Comparison of ENCODE assay signal across 8 cellular contexts in genomic region chr19:38729653-38730469, GRCh38. TPM values are rescaled to one million over a fixed set of nuclear protein-coding genes. Genes with fewer than 3 reads are reported as not detected.
DNase-seq lines count a peak whose midpoint lies in the region; ATAC-seq and TF ChIP-seq lines count a peak whose summit lies in the region.

No MANE protein-coding gene starts in this region.

- peaks cover 27 to 56% (median 36%) of the 10 kb centered on the region in 3 donors for H3K4me1 Mint-ChIP-seq in CD8-positive, alpha-beta memory T cell

- CTCF ChIA-PET in CD8-positive, alpha-beta memory T cell (lab: Charles Lee): interaction anchor here (0.7 to 1.4 kb wide), 6 partner anchors 15 to 201 kb away, joined by 3 to 6 read pairs (median 4); partner anchors contain the start of genes ECH1, MRPS12 and SARS2

- intact Hi-C loops in Right ventricle myocardium superior (cut with DNase I): no loop called here
- intact Hi-C loops in spleen (cut with DNase I; ENCODE audit: low total_unique reads): no loop called here

- H3K36me3 Mint-ChIP-seq in CD8-positive, alpha-beta memory T cell: peaks cover 0 to 62% (median 7%) of the 10 kb centered on the region in 3 donors

- ATAC-seq in HG03354 (IDR thresholded peaks at IDR 0.05; ENCODE audit: poor library complexity, severe bottlenecking, unreplicated experiment) (peak; percentile 43), RWPE2 (ENCODE audit: low read depth) (peak; percentile 39), Right ventricle myocardium superior (ENCODE audit: poor library complexity) (peak; percentile 50), GM19452 (IDR thresholded peaks at IDR 0.05; ENCODE audit: unreplicated experiment) (no peak)

- H3K27me3 ChIP-seq in CD8-positive, alpha-beta memory T cell (ENCODE audit: insufficient read depth, low read length, poor library complexity, severe bottlenecking): no peaks in the 10 kb centered on the region
- no peaks in the 10 kb centered on the region for H3K27me3 ChIP-seq in RWPE2 (ENCODE audit: insufficient read depth, poor library complexity, severe bottlenecking)
- H3K27me3 ChIP-seq in spleen (replicated peaks in 1 of 7): no peaks in the 10 kb centered on the region

- peak; percentile 76 for TF ChIP-seq CTCF in RWPE2 (IDR thresholded peaks at IDR 0.05; ENCODE audit: poor library complexity, severe bottlenecking)
- peak; percentile 68 to 90 (median 83) for TF ChIP-seq CTCF in spleen (IDR thresholded peaks at IDR 0.05 in 8 of 11, conservative IDR thresholded peaks at IDR 0.05 in 3 of 11)

- 67 to 74% (median 71%) methylated on average over 14 to 17 of the region's 17 CpGs for WGBS in spleen, 5 donors

- H3K4me3 Mint-ChIP-seq in CD8-positive, alpha-beta memory T cell: peak overlapping the region in 3 of 7 donors; percentile 16 to 23 (median 20)

- H3K27me3 Mint-ChIP-seq in CD8-positive, alpha-beta memory T cell: peaks cover 0 to 2% of the 10 kb centered on the region in 2 donors

- H3K4me3 ChIP-seq in CD8-positive, alpha-beta memory T cell (ENCODE audit: low read length): no peak overlapping the region
- H3K4me3 ChIP-seq in RWPE2 (ENCODE audit: severe bottlenecking) (no peak overlapping the region), spleen (no peak overlapping the region)

- POLR2A ChIA-PET in CD8-positive, alpha-beta memory T cell (lab: Charles Lee): interaction anchor here (1.3 kb wide), 1 partner anchor 200 kb away, joined by 3 read pairs; the partner anchor contains the start of genes MRPS12 and SARS2

- peak; percentile 63 to 81 (median 64) for DNase-seq in CD8-positive, alpha-beta memory T cell
- peak; percentile 65 for DNase-seq in RWPE2 (ENCODE audit: low spot score)
- peak; percentile 77 for DNase-seq in activated gamma-delta T cell treated with Interleukin-2 at 50 U/mL for 16 hours
- DNase-seq in Right ventricle myocardium superior: peak; percentile 86
- DNase-seq in spleen: peak; percentile 93
- DNase-seq in medulla oblongata (ENCODE audit: extremely low spot score): no peak

- H3K36me3 ChIP-seq in CD8-positive, alpha-beta memory T cell (ENCODE audit: insufficient read depth, low read length): no peaks in the 10 kb centered on the region
- H3K36me3 ChIP-seq in RWPE2 (ENCODE audit: low read depth) (peaks cover 57% of the 10 kb centered on the region), spleen (peaks cover 3 to 78% (median 59%) of the 10 kb centered on the region in 6 donors)

- H3K4me1 ChIP-seq in CD8-positive, alpha-beta memory T cell (ENCODE audit: insufficient read depth, low read length): peaks cover 16% of the 10 kb centered on the region
- H3K4me1 ChIP-seq in RWPE2 (ENCODE audit: insufficient read depth, poor library complexity, severe bottlenecking): peaks cover 9% of the 10 kb centered on the region
- peaks cover 41 to 99% (median 89%) of the 10 kb centered on the region in 6 donors for H3K4me1 ChIP-seq in spleen

- no peak overlapping the region for H3K27ac ChIP-seq in CD8-positive, alpha-beta memory T cell (ENCODE audit: low read depth, low read length)
- H3K27ac ChIP-seq in RWPE2 (ENCODE audit: poor library complexity, severe bottlenecking) (no peak overlapping the region), spleen (peak overlapping the region in 7 of 8 donors; percentile 48 to 88 (median 85))

- no peak for TF ChIP-seq POLR2A in spleen (IDR thresholded peaks at IDR 0.05)

- H3K9me3 ChIP-seq in CD8-positive, alpha-beta memory T cell (ENCODE audit: low read length): no peaks in the 10 kb centered on the region
- H3K9me3 ChIP-seq in RWPE2 (ENCODE audit: severe bottlenecking) (no peaks in the 10 kb centered on the region), spleen (no peaks in the 10 kb centered on the region)

- peak overlapping the region; percentile 47 to 92 (median 86) for H3K27ac Mint-ChIP-seq in CD8-positive, alpha-beta memory T cell

- no peaks in the 10 kb centered on the region for H3K9me3 Mint-ChIP-seq in CD8-positive, alpha-beta memory T cell

RNA-seq across cellular contexts. Expression of gene CAPN12, which starts 14.4 kb away (rescaled TPM):
- total RNA-seq in CD8-positive, alpha-beta memory T cell: 1 to 10 TPM; 5.2 to 5.3 TPM
- polyA plus RNA-seq in CD8-positive, alpha-beta memory T cell: 19.5 TPM
- total RNA-seq in Right ventricle myocardium superior (not detected), spleen (10 to 100 TPM in 5 of 7 donors, 1 to 10 TPM in 2; 9.0 to 25.6 (median 12.6) TPM)
- 10 to 100 TPM; 15.2 to 33.3 (median 29.1) TPM for polyA plus RNA-seq in spleen

RNA-seq across cellular contexts. Expression of gene LGALS7, which starts 43.5 kb away (rescaled TPM):
- total RNA-seq in CD8-positive, alpha-beta memory T cell: not detected
- polyA plus RNA-seq in CD8-positive, alpha-beta memory T cell: not detected
- total RNA-seq in Right ventricle myocardium superior: not detected
- total RNA-seq in spleen: 1 to 10 TPM in 1 of 7 donors, not detected in 6; 4.4 TPM
- 1 to 10 TPM in 2 of 3 donors, under 1 TPM in 1; 0.52 to 7.4 (median 5.1) TPM for polyA plus RNA-seq in spleen

RNA-seq across cellular contexts. Expression of gene LGALS7B, which starts 59.1 kb away (rescaled TPM):
- not detected for total RNA-seq in CD8-positive, alpha-beta memory T cell
- not detected for polyA plus RNA-seq in CD8-positive, alpha-beta memory T cell
- not detected for total RNA-seq in Right ventricle myocardium superior
- 10 to 100 TPM in 2 of 7 donors, 1 to 10 TPM in 2, not detected in 3; 1.1 to 60.3 (median 17.5) TPM for total RNA-seq in spleen
- polyA plus RNA-seq in spleen: 100 to 1,000 TPM in 2 of 3 donors, 1 to 10 TPM in 1; 1.1 to 167 (median 116) TPM

Comparison
In these comparisons a context has a peak if more than half of its experiments do, and no peak if none do; other contexts are left out.
1. H3K27ac ChIP-seq: peak in spleen (7 of 8); none in CD8-positive, alpha-beta memory T cell (single experiment) and RWPE2 (single experiment).